Comparison of ENCODE assay signal across 15 cellular contexts in genomic region chr20:23039885-23040508, GRCh38. TPM values are rescaled to one million over a fixed set of nuclear protein-coding genes. Genes with fewer than 3 reads are reported as not detected.
DNase-seq lines count a peak whose midpoint lies in the region; ATAC-seq and TF ChIP-seq lines count a peak whose summit lies in the region.
"Had no signal": no experiment of that assay in that cellular context is flagged by ENCODE, and none has a peak within 500 bp of the region (broad histone marks: within the 10 kb centered on the region; RNA-seq: fewer than 3 reads in every experiment).

No MANE protein-coding gene starts in this region.

- no peaks in the 10 kb centered on the region for H3K27me3 ChIP-seq in DND-41 (ENCODE audit: insufficient read depth, low read length, poor library complexity)

- H4K20me1 ChIP-seq in DND-41 (ENCODE audit: insufficient read depth, low read length): no peaks in the 10 kb centered on the region

- H3K4me1 ChIP-seq in DND-41 (ENCODE audit: insufficient read depth, low read length): peaks cover 27% of the 10 kb centered on the region

- H3K9ac ChIP-seq in DND-41 (ENCODE audit: low read depth, low read length): no peak overlapping the region

- no peak overlapping the region for H3K27ac ChIP-seq in DND-41 (ENCODE audit: low read length)
- H3K27ac ChIP-seq: SK-N-MC had no signal

- H3K4me2 ChIP-seq in DND-41 (ENCODE audit: insufficient read depth, low read length): no peak overlapping the region

- H3K9me3 ChIP-seq in DND-41 (ENCODE audit: insufficient read depth, low read length, severe bottlenecking): no peaks in the 10 kb centered on the region

- H2AFZ ChIP-seq in DND-41 (ENCODE audit: low read depth, low read length): no peak overlapping the region

- no peak for ATAC-seq in DND-41 (ENCODE audit: insufficient read depth, low read depth)
- peak; percentile 35 for ATAC-seq in esophagus mucosa
- peak; percentile 19 for ATAC-seq in omental fat pad (ENCODE audit: low FRiP score)
- ATAC-seq in HG02884 (IDR thresholded peaks at IDR 0.05; ENCODE audit: unreplicated experiment): no peak

- no peak overlapping the region for H3K4me3 ChIP-seq in DND-41 (ENCODE audit: low read depth in 1 of 2, low read length in 2 of 2)
- H3K4me3 ChIP-seq: SK-N-MC had no signal

- no peaks in the 10 kb centered on the region for H3K79me2 ChIP-seq in DND-41 (ENCODE audit: insufficient read depth, low read length)

- TF ChIP-seq CTCF in DND-41 (IDR thresholded peaks at IDR 0.05; ENCODE audit: borderline replicate concordance, extremely low read depth, low read length, poor library complexity, severe bottlenecking) (no peak), omental fat pad (IDR thresholded peaks at IDR 0.05) (no peak)

- peak; percentile 3 for DNase-seq in DND-41
- peak; percentile 55 for DNase-seq in SW480 (ENCODE audit: low spot score)
- DNase-seq in omental fat pad (ENCODE audit: low spot score): no peak
- DNase-seq in hypothalamus (lab: John Stamatoyannopoulos, UW): no peak
- DNase-seq in G401 (ENCODE audit: low spot score): no peak
- DNase-seq: H9; Kasumi-1; NCI-H1105; NCI-H2081; NCI-H2171 treated with DMSO at 0.1 percent for 48 hours; NCI-H446; NK-92 treated with Interleukin-12 subunit alpha and Interleukin-12 subunit beta, amount 100 ng/mL, for 24 hours had no signal

- H3K36me3 ChIP-seq in DND-41 (ENCODE audit: insufficient read depth, low read length): no peaks in the 10 kb centered on the region

- in situ Hi-C loops in G401 (cut with HindIII; ENCODE audit: low sequenced_read_pairs): no loop called here

RNA-seq across cellular contexts. Expression of gene SSTR4, which starts 4.9 kb away (rescaled TPM):
- total RNA-seq in esophagus mucosa (not detected), omental fat pad (not detected)
- not detected in 2 replicates for total RNA-seq in G401 (2014; rRNA removed; shearing (Covaris generic))
- total RNA-seq: H9 had no signal

RNA-seq across cellular contexts. Expression of gene THBD, which starts 9.5 kb away (rescaled TPM):
- total RNA-seq in esophagus mucosa (46.5 TPM), omental fat pad (100 to 1,000 TPM in 2 of 4 donors, 10 to 100 TPM in 2; 40.6 to 205 (median 113) TPM)
- not detected in 2 replicates for total RNA-seq in G401 (2014; rRNA removed; shearing (Covaris generic))

RNA-seq across cellular contexts. Expression of gene CD93, which starts 46.1 kb away (rescaled TPM):
- total RNA-seq in esophagus mucosa: 7.9 TPM
- total RNA-seq in omental fat pad: 100 to 1,000 TPM in 3 of 4 donors, 10 to 100 TPM in 1; 43.8 to 227 (median 140) TPM
- total RNA-seq in G401 (2014; rRNA removed; shearing (Covaris generic)): not detected in 2 replicates
- total RNA-seq: H9 had no signal

Comparison
In these comparisons a context has a peak if more than half of its experiments do, and no peak if none do; other contexts are left out.
1. ATAC-seq: peak in esophagus mucosa (single experiment) and omental fat pad (single experiment); none in DND-41 (single experiment) and HG02884 (single experiment).
2. DNase-seq: peak in DND-41 (single experiment) and SW480 (single experiment); none in omental fat pad (single experiment), hypothalamus (0 of 51) and G401 (single experiment).
3. RNA of gene THBD, which starts 9.5 kb away (total RNA-seq): 40.6 to 205 TPM in omental fat pad and 46.5 TPM in esophagus mucosa (single experiment); not detected in G401; every median in the first group is over 10 times any median in the second.